28 cellular contexts compared by ENCODE assay signal in genomic region chr17:34683390-34683789, GRCh38.
"Had no signal": no experiment of that assay in that cellular context is flagged by ENCODE, and none has a peak within 500 bp of the region (broad histone marks: within the 10 kb centered on the region; RNA-seq: fewer than 3 reads in every experiment).

No MANE protein-coding gene starts in this region.

- H3K4me2 ChIP-seq: PC-9 had no signal

- H2AFZ ChIP-seq: PC-9 had no signal

- FAIRE-seq: bronchial epithelial cell, colon, RCC 7860 had no signal

- DNase-seq: activated CD4-positive, alpha-beta memory T cell treated with anti-CD3 and anti-CD28 coated beads, Interleukin-2, amount 10 ng/mL, durations not matched to agents 7 days and 5 days; activated CD4-positive, alpha-beta T cell treated with anti-CD3 and anti-CD28 coated beads for 1 hour; activated CD4-positive, alpha-beta T cell treated with anti-CD3 and anti-CD28 coated beads for 48 hours; activated CD4-positive, CD25-positive, alpha-beta regulatory T cell; activated CD8-positive, alpha-beta memory T cell treated with anti-CD3 and anti-CD28 coated beads for 24 hours; activated CD8-positive, alpha-beta memory T cell treated with anti-CD3 and anti-CD28 coated beads, Interleukin-2, amount 10 ng/mL, durations not matched to agents 7 days and 5 days; activated CD8-positive, alpha-beta memory T cell treated with anti-CD3 and anti-CD28 coated beads, Interleukin-2, amount 50 U/mL, for 48 hours; activated effector memory CD4-positive, alpha-beta T cell treated with Interleukin-2 at 50 U/mL for 16 hours; activated naive CD4-positive, alpha-beta T cell treated with anti-CD3 and anti-CD28 coated beads, Interleukin-2, amount 10 ng/mL, durations not matched to agents 7 days and 5 days; activated naive CD8-positive, alpha-beta T cell treated with anti-CD3 and anti-CD28 coated beads, Interleukin-2, amount 50 U/mL, for 24 hours; activated T-cell treated with anti-CD3 and anti-CD28 coated beads, Interleukin-2, amount 50 U/mL, for 48 hours; anterior cingulate cortex; caudate nucleus; cerebellar nuclear complex; NCI-H187 treated with DMSO at 0.1 percent for 48 hours; NCI-H2081 treated with DMSO at 0.1 percent for 48 hours; NCI-H2171 treated with DMSO at 0.1 percent for 48 hours; NCI-H2227 treated with DMSO at 0.1 percent for 48 hours; NCI-H524 treated with DMSO at 0.1 percent for 48 hours; NCI-H748 treated with DMSO at 0.1 percent for 48 hours; PC-9; Right ventricle myocardium superior; T1000; WERI-Rb-1 had no signal

- ATAC-seq: activated CD8-positive, alpha-beta memory T cell treated with anti-CD3 and anti-CD28 coated beads, Interleukin-2, amount 10 ng/mL, durations not matched to agents 7 days and 5 days; activated naive CD8-positive, alpha-beta T cell treated with anti-CD3 and anti-CD28 coated beads, Interleukin-2, amount 50 U/mL, for 24 hours had no signal

- H3K27ac ChIP-seq: PC-9, RWPE1, WERI-Rb-1 had no signal

- H3K4me3 ChIP-seq: PC-9 had no signal

- H3K36me3 ChIP-seq: WERI-Rb-1 had no signal
